2 cellular contexts compared by ENCODE assay signal in genomic region chr20:14861028-14861699, GRCh38.
TF ChIP-seq lines count a peak whose summit lies in the region.

No MANE protein-coding gene starts in this region.

TF ChIP-seq in HepG2, 621 proteins besides CTCF, POLR2A, EP300 and RAD21:
- no peak for TF ChIP-seq ZNF337 (CRISPR knock-in tag; IDR thresholded peaks at IDR 0.05; ENCODE audit: borderline replicate concordance, low read depth)
- no peak for TF ChIP-seq NR2C2 (CRISPR knock-in tag; IDR thresholded peaks at IDR 0.05; ENCODE audit: borderline replicate concordance)
- TF ChIP-seq CREB1 (IDR thresholded peaks at IDR 0.05): 0 out of 2 replicates have a peak, but pooled peaks have one; percentile 6
- no peak for TF ChIP-seq CREB1 (CRISPR knock-in tag; IDR thresholded peaks at IDR 0.05)
- TF ChIP-seq ZNF790 (CRISPR knock-in tag; IDR thresholded peaks at IDR 0.05; ENCODE audit: borderline replicate concordance): peak; percentile 89; the same call in 1 of the 2 replicates

TF ChIP-seq in GM12878, 131 proteins besides CTCF, POLR2A, EP300 and RAD21:
- no peak for TF ChIP-seq NKRF (conservative IDR thresholded peaks at IDR 0.05)
- TF ChIP-seq ATF7 (IDR thresholded peaks at IDR 0.05; ENCODE audit: low read depth): no peak
- no peak for TF ChIP-seq HSF1 (IDR thresholded peaks at IDR 0.05; ENCODE audit: low read depth, low read length)
- TF ChIP-seq ATF3 (IDR thresholded peaks at IDR 0.05; ENCODE audit: borderline replicate concordance, extremely low read depth, low read depth, low read length): no peak
- no peak for TF ChIP-seq KLF5 (IDR thresholded peaks at IDR 0.05; ENCODE audit: partially characterized antibody)
- no peak for TF ChIP-seq HDGF (IDR thresholded peaks at IDR 0.05)
- no peak for TF ChIP-seq EED (IDR thresholded peaks at IDR 0.05; ENCODE audit: low read depth)
- TF ChIP-seq BCL11A (IDR thresholded peaks at IDR 0.05; ENCODE audit: low read depth, low read length): no peak
- TF ChIP-seq IRF3 (IDR thresholded peaks at IDR 0.05): no peak
- no peak for TF ChIP-seq CHD2 (IDR thresholded peaks at IDR 0.05; ENCODE audit: borderline replicate concordance, low read depth, low read length)
- no peak for TF ChIP-seq SMAD1 (IDR thresholded peaks at IDR 0.05; ENCODE audit: low read depth, partially characterized antibody)
- TF ChIP-seq EZH2 (IDR thresholded peaks at IDR 0.05; ENCODE audit: borderline replicate concordance, control insufficient read depth, low read depth, low read length): no peak
- TF ChIP-seq POU2F2 (IDR thresholded peaks at IDR 0.05; ENCODE audit: borderline replicate concordance, low read depth, low read length): no peak
- no peak for TF ChIP-seq HDAC6 (IDR thresholded peaks at IDR 0.05; ENCODE audit: unreplicated experiment)
- TF ChIP-seq ZNF217 (IDR thresholded peaks at IDR 0.05): no peak
- TF ChIP-seq ZNF274 (IDR thresholded peaks at IDR 0.05; ENCODE audit: insufficient read depth, insufficient read length): no peak
- TF ChIP-seq POLR2AphosphoS2 (IDR thresholded peaks at IDR 0.05; ENCODE audit: low read depth, low read length): no peak
- no peak for TF ChIP-seq YBX1 (IDR thresholded peaks at IDR 0.05)
